17 cellular contexts compared by ENCODE assay signal in genomic region chr14:76698631-76699030, GRCh38.
DNase-seq lines count a peak whose midpoint lies in the region; ATAC-seq and TF ChIP-seq lines count a peak whose summit lies in the region.
"Had no signal": no experiment of that assay in that cellular context is flagged by ENCODE, and none has a peak within 500 bp of the region (broad histone marks: within the 10 kb centered on the region; RNA-seq: fewer than 3 reads in every experiment).

No MANE protein-coding gene starts in this region.

- TF ChIP-seq CTCF in NB4 (IDR thresholded peaks at IDR 0.05; ENCODE audit: low read depth, low read length), result no peak

- no peak for TF ChIP-seq POLR2A in NB4 (IDR thresholded peaks at IDR 0.05; ENCODE audit: extremely low read depth, insufficient read length)

- peak; percentile 8 for DNase-seq in activated CD8-positive, alpha-beta memory T cell treated with anti-CD3 and anti-CD28 coated beads, Interleukin-2, amount 50 U/mL, for 48 hours
- no peak for DNase-seq in activated CD8-positive, alpha-beta memory T cell treated with anti-CD3 and anti-CD28 coated beads, Interleukin-2, amount 50 U/mL, for 4 hours
- DNase-seq in NB4 (ENCODE audit: low read depth), result peak; percentile 44
- DNase-seq in left lobe of liver (ENCODE audit: low spot score), result peak; percentile 8
- DNase-seq in islet precursor cell, result no peak
- DNase-seq in effector CD8-positive, alpha-beta T cell (lab: John Stamatoyannopoulos, UW), result no peak
- DNase-seq: Calu3; CD4-positive, alpha-beta memory T cell; KG1; NCI-H1105; NCI-H1694; PC-3; RPMI8226; SHP77 treated with DMSO at 0.1 percent for 48 hours had no signal

- ATAC-seq in left lobe of liver (no peak), HG02970 (IDR thresholded peaks at IDR 0.05; ENCODE audit: low FRiP score, unreplicated experiment) (no peak)
- ATAC-seq: A549, HepG2, PC-3 had no signal

- no peak overlapping the region for H3K4me3 ChIP-seq in NB4 (ENCODE audit: low read depth, low read length)
- H3K4me3 ChIP-seq: A549 had no signal

Comparison
In these comparisons a context has a peak if more than half of its experiments do, and no peak if none do; other contexts are left out.
1. DNase-seq: peak in activated CD8-positive, alpha-beta memory T cell treated with anti-CD3 and anti-CD28 coated beads, Interleukin-2, amount 50 U/mL, for 48 hours (single experiment), NB4 (single experiment) and left lobe of liver (single experiment); none in activated CD8-positive, alpha-beta memory T cell treated with anti-CD3 and anti-CD28 coated beads, Interleukin-2, amount 50 U/mL, for 4 hours (single experiment), islet precursor cell (single experiment) and effector CD8-positive, alpha-beta T cell (single experiment).